Comparison of ENCODE assay signal across 2 cellular contexts in genomic region chr1:67700692-67701410, GRCh38.
TF ChIP-seq lines count a peak whose summit lies in the region.

No MANE protein-coding gene starts in this region.

TF ChIP-seq in IMR-90, 13 proteins besides CTCF, POLR2A, EP300 and RAD21 (continued from another document):
- TF ChIP-seq USF2 (IDR thresholded peaks at IDR 0.05; ENCODE audit: low read depth, low read length) (no peak), CHD1 (IDR thresholded peaks at IDR 0.05; ENCODE audit: low read depth, low read length) (no peak)
TF ChIP-seq in IMR-90: peak in this region for 2.

TF ChIP-seq in neural cell, 6 proteins besides CTCF, POLR2A, EP300 and RAD21 (continued from another document):
- TF ChIP-seq REST (IDR thresholded peaks at IDR 0.05; ENCODE audit: borderline replicate concordance) = peak; percentile 48
- peak; percentile 42 for TF ChIP-seq POLR2AphosphoS5 (IDR thresholded peaks at IDR 0.05)
